In genomic region chr3:42262525-42262924, GRCh38 we compare ENCODE assay signal across 1 cellular context.
TF ChIP-seq lines count a peak whose summit lies in the region.

No MANE protein-coding gene starts in this region.

TF ChIP-seq in SK-N-SH treated with all-trans-retinoic acid at 6 μM for 48 hours, 23 proteins besides CTCF, POLR2A, EP300 and RAD21 (continued from another document):
- no peak for TF ChIP-seq TSHZ2 (CRISPR knock-in tag; IDR thresholded peaks at IDR 0.05)
